ENCODE assay signal across 8 cellular contexts in genomic region chr9:68999393-69000105, GRCh38. TPM values are rescaled to one million over a fixed set of nuclear protein-coding genes. Genes with fewer than 3 reads are reported as not detected.
A peak's percentile ranks its signal among the peaks of the same experiment; 100 is the strongest.
DNase-seq lines count a peak whose midpoint lies in the region; ATAC-seq, FAIRE-seq and TF ChIP-seq lines count a peak whose summit lies in the region.

No MANE protein-coding gene starts in this region.

- intact Hi-C loops in sciatic nerve (cut with DNase I) = no loop called here

- no peak overlapping the region for H3K4me3 ChIP-seq in right atrium auricular region

- H3K27me3 ChIP-seq in right atrium auricular region = no peaks in the 10 kb centered on the region

- H3K9me3 ChIP-seq in right atrium auricular region = no peaks in the 10 kb centered on the region

- no peak for TF ChIP-seq POLR2A in GM12891 (IDR thresholded peaks at IDR 0.05; ENCODE audit: low read depth, low read length)

- ATAC-seq in HG02588 (IDR thresholded peaks at IDR 0.05; ENCODE audit: unreplicated experiment) (peak; percentile 83), sciatic nerve (peak; percentile 92)

- peak overlapping the region; percentile 52 to 57 for H3K27ac ChIP-seq in right atrium auricular region

- peak; percentile 98 for FAIRE-seq in GM12891 (lab: Jason Lieb, UNC)

- H3K36me3 ChIP-seq in right atrium auricular region = no peaks in the 10 kb centered on the region

- TF ChIP-seq CTCF in right atrium auricular region (IDR thresholded peaks at IDR 0.05) = peak; percentile 48 to 83

- DNase-seq in GM12891 (ENCODE audit: insufficient read length, low spot score) = peak; percentile 40
- DNase-seq in NCI-H1092 treated with DMSO at 0.1 percent for 48 hours (lab: John Stamatoyannopoulos, UW) = peak; percentile 69
- DNase-seq in T-helper 1 cell = peak in 4 of 5 donors; percentile 35 to 78 (median 48)
- peak in 49 of 58 donors; percentile 9 to 88 (median 42) for DNase-seq in anterior cingulate cortex (lab: John Stamatoyannopoulos, UW)
- DNase-seq in right atrium auricular region (ENCODE audit: low spot score) = peak; percentile 70
- DNase-seq in sciatic nerve (ENCODE audit: low spot score) = peak; percentile 66
- DNase-seq in T1000 (lab: John Stamatoyannopoulos, UW) = no peak

- peaks cover 0 to 34% of the 10 kb centered on the region in 2 donors for H3K4me1 ChIP-seq in right atrium auricular region

TF ChIP-seq in GM12891, 5 proteins besides CTCF, POLR2A, EP300 and RAD21:
- TF ChIP-seq POU2F2 (IDR thresholded peaks at IDR 0.05; ENCODE audit: low read depth, low read length) (no peak), SPI1 (IDR thresholded peaks at IDR 0.05; ENCODE audit: low read depth, low read length) (no peak)

RNA-seq across cellular contexts. Expression of gene PRKACG, which starts 14.4 kb away (rescaled TPM):
- not detected for polyA plus RNA-seq in GM12891 (2012; ENCODE audit: low read depth, missing spikeins)
- total RNA-seq in right atrium auricular region (not detected), sciatic nerve (not detected)

RNA-seq across cellular contexts. Expression of gene FXN, which starts 36.0 kb away (rescaled TPM):
- 12.8 TPM for polyA plus RNA-seq in GM12891 (2012; ENCODE audit: low read depth, missing spikeins)
- 10 to 100 TPM; 10.5 to 24.6 TPM for total RNA-seq in right atrium auricular region
- 7.2 TPM for total RNA-seq in sciatic nerve
